16 cellular contexts compared by ENCODE assay signal in genomic region chr7:4835398-4836205, GRCh38. TPM values are rescaled to one million over a fixed set of nuclear protein-coding genes. Genes with fewer than 3 reads are reported as not detected.
"Had no signal": no experiment of that assay in that cellular context is flagged by ENCODE, and none has a peak within 500 bp of the region (broad histone marks: within the 10 kb centered on the region; RNA-seq: fewer than 3 reads in every experiment).

No MANE protein-coding gene starts in this region.

- H3K4me1 ChIP-seq: foreskin keratinocyte had no signal

- H3K27ac ChIP-seq: foreskin keratinocyte, tibial nerve had no signal

- H3K4me3 ChIP-seq: tibial nerve had no signal

- ATAC-seq: activated naive CD4-positive, alpha-beta T cell treated with anti-CD3 and anti-CD28 coated beads, Interleukin-2, amount 50 U/mL, for 72 hours; foreskin keratinocyte had no signal

- H3K27me3 ChIP-seq: foreskin keratinocyte, tibial nerve had no signal

- DNase-seq: activated CD4-positive, alpha-beta memory T cell treated with anti-CD3 and anti-CD28 coated beads, Interleukin-2, amount 10 ng/mL, durations not matched to agents 7 days and 5 days; activated CD4-positive, alpha-beta T cell treated with anti-CD3 and anti-CD28 coated beads for 4 hours; activated gamma-delta T cell; activated T-cell treated with anti-CD3 and anti-CD28 coated beads, Interleukin-2, amount 50 U/mL, for 48 hours; effector CD8-positive, alpha-beta T cell; foreskin keratinocyte; glutamatergic neuron; occipital lobe; stimulated activated CD4-positive, alpha-beta T cell treated with anti-CD3 and anti-CD28 coated beads, Interleukin-15, amount 100 ng/mL, for 24 hours; stimulated activated CD4-positive, alpha-beta T cell treated with anti-CD3 and anti-CD28 coated beads, Interleukin-4, amount 100 ng/mL, for 1 hour; stimulated activated naive CD4-positive, alpha-beta T cell; substantia nigra had no signal

- H3K9me3 ChIP-seq: tibial nerve had no signal

RNA-seq across cellular contexts. Expression of gene PAPOLB, which starts 26.2 kb away (rescaled TPM):
- total RNA-seq: activated CD4-positive, alpha-beta memory T cell treated with anti-CD3 and anti-CD28 coated beads, Interleukin-2, amount 10 ng/mL, durations not matched to agents 7 days and 5 days; activated naive CD4-positive, alpha-beta T cell treated with anti-CD3 and anti-CD28 coated beads, Interleukin-2, amount 50 U/mL, for 72 hours; foreskin keratinocyte; T-helper 1 cell treated with Interleukin-12 subunit alpha and Interleukin-12 subunit beta and Interleukin-4 antibody, amounts not matched to agents 30 ng/mL and 1 ng/mL, for 36 hours had no signal
- polyA plus RNA-seq: foreskin keratinocyte, liver had no signal
